9 cellular contexts compared by ENCODE assay signal in genomic region chr3:188061133-188061532, GRCh38.
DNase-seq lines count a peak whose midpoint lies in the region; ATAC-seq and TF ChIP-seq lines count a peak whose summit lies in the region.
"Had no signal": no experiment of that assay in that cellular context is flagged by ENCODE, and none has a peak within 500 bp of the region (broad histone marks: within the 10 kb centered on the region; RNA-seq: fewer than 3 reads in every experiment).

No MANE protein-coding gene starts in this region.

- no peaks in the 10 kb centered on the region for H3K27me3 Mint-ChIP-seq in Calu3 (ENCODE audit: unreplicated experiment)
- H3K27me3 Mint-ChIP-seq in activated CD8-positive, alpha-beta T cell treated with anti-CD3 and anti-CD28 coated beads, Interleukin-2, amount 10 ng/mL, durations not matched to agents 7 days and 5 days (ENCODE audit: low read depth) = no peaks in the 10 kb centered on the region

- ATAC-seq in activated CD8-positive, alpha-beta T cell treated with anti-CD3 and anti-CD28 coated beads, Interleukin-2, amount 10 ng/mL, durations not matched to agents 7 days and 5 days = peak; percentile 96
- ATAC-seq in GM18519 (IDR thresholded peaks at IDR 0.05; ENCODE audit: low FRiP score, unreplicated experiment) (no peak), GM21447 (IDR thresholded peaks at IDR 0.05; ENCODE audit: unreplicated experiment) (no peak)

- no peaks in the 10 kb centered on the region for H3K9me3 ChIP-seq in MG63
- H3K9me3 ChIP-seq: HAP-1 had no signal

- H3K4me1 Mint-ChIP-seq in Calu3 (ENCODE audit: low read depth, unreplicated experiment) = peaks cover 27% of the 10 kb centered on the region
- peaks cover 31% of the 10 kb centered on the region for H3K4me1 Mint-ChIP-seq in activated CD8-positive, alpha-beta T cell treated with anti-CD3 and anti-CD28 coated beads, Interleukin-2, amount 10 ng/mL, durations not matched to agents 7 days and 5 days (ENCODE audit: low read depth)

- DNase-seq in Calu3 (peak; percentile 72), MG63 (peak; percentile 42), fibroblast of the conjunctiva (ENCODE audit: low read depth) (peak; percentile 29), DMS114 treated with DMSO at 0.1 percent for 48 hours (lab: John Stamatoyannopoulos, UW; ENCODE audit: unreplicated experiment) (no peak)
- DNase-seq in activated CD8-positive, alpha-beta T cell treated with anti-CD3 and anti-CD28 coated beads, Interleukin-2, amount 10 ng/mL, durations not matched to agents 7 days and 5 days = peak; percentile 79
- DNase-seq in stimulated activated CD8-positive, alpha-beta memory T cell treated with anti-CD3 and anti-CD28 coated beads, Interleukin-15, amount 100 ng/mL, for 4 hours (ENCODE audit: low read depth in 2 of 2) = peak; percentile 31 to 57

- intact Hi-C loops in Calu3 (cut with micrococcal nuclease; ENCODE audit: unreplicated experiment) = no loop called here

- CTCF ChIA-PET in Calu3 (lab: Charles Lee) = interaction anchor here (2.0 kb wide), 1 partner anchor 321 kb away, joined by 9 read pairs; no protein-coding TSS in a partner anchor
- CTCF ChIA-PET in activated CD8-positive, alpha-beta T cell treated with anti-CD3 and anti-CD28 coated beads, Interleukin-2, amount 10 ng/mL, durations not matched to agents 7 days and 5 days (lab: Charles Lee) = interaction anchor here (0.8 to 3.3 kb wide), 7 partner anchors 8 to 894 kb away, joined by 3 to 13 read pairs (median 4); no protein-coding TSS in a partner anchor

- H3K4me3 ChIP-seq in MG63 = no peak overlapping the region
- H3K4me3 ChIP-seq: HAP-1 had no signal

- POLR2A ChIA-PET in activated CD8-positive, alpha-beta T cell treated with anti-CD3 and anti-CD28 coated beads, Interleukin-2, amount 10 ng/mL, durations not matched to agents 7 days and 5 days (lab: Charles Lee) = interaction anchor here (1.4 kb wide), 1 partner anchor 315 kb away, joined by 4 read pairs; no protein-coding TSS in a partner anchor

- no peaks in the 10 kb centered on the region for H3K9me3 Mint-ChIP-seq in Calu3 (ENCODE audit: low read depth, unreplicated experiment)
- H3K9me3 Mint-ChIP-seq in activated CD8-positive, alpha-beta T cell treated with anti-CD3 and anti-CD28 coated beads, Interleukin-2, amount 10 ng/mL, durations not matched to agents 7 days and 5 days (ENCODE audit: insufficient read depth) = peaks cover 4% of the 10 kb centered on the region

- no TSS peak for BruUV-seq in Calu3 (replicated peaks; lab: Mats Ljungman, UMichigan)

- H3K27me3 ChIP-seq in MG63 = no peaks in the 10 kb centered on the region

- TF ChIP-seq CTCF in Calu3 (IDR thresholded peaks at IDR 0.05; ENCODE audit: unreplicated experiment) = peak; percentile 22

- no peaks in the 10 kb centered on the region for H3K36me3 Mint-ChIP-seq in Calu3 (ENCODE audit: insufficient read depth, unreplicated experiment)
- peaks cover 10% of the 10 kb centered on the region for H3K36me3 Mint-ChIP-seq in activated CD8-positive, alpha-beta T cell treated with anti-CD3 and anti-CD28 coated beads, Interleukin-2, amount 10 ng/mL, durations not matched to agents 7 days and 5 days (ENCODE audit: low read depth)

- no peak overlapping the region for H3K27ac Mint-ChIP-seq in Calu3 (ENCODE audit: unreplicated experiment)
- peak overlapping the region; percentile 83 for H3K27ac Mint-ChIP-seq in activated CD8-positive, alpha-beta T cell treated with anti-CD3 and anti-CD28 coated beads, Interleukin-2, amount 10 ng/mL, durations not matched to agents 7 days and 5 days

- H3K36me3 ChIP-seq in MG63 = no peaks in the 10 kb centered on the region
- H3K36me3 ChIP-seq: HAP-1 had no signal

- H3K4me3 Mint-ChIP-seq in Calu3 (ENCODE audit: low read depth, unreplicated experiment) = no peak overlapping the region
- H3K4me3 Mint-ChIP-seq in activated CD8-positive, alpha-beta T cell treated with anti-CD3 and anti-CD28 coated beads, Interleukin-2, amount 10 ng/mL, durations not matched to agents 7 days and 5 days = peak overlapping the region; percentile 24
